Comparison of ENCODE assay signal across 27 cellular contexts in genomic region chr1:100019220-100019619, GRCh38.
"Had no signal": no experiment of that assay in that cellular context is flagged by ENCODE, and none has a peak within 500 bp of the region (broad histone marks: within the 10 kb centered on the region; RNA-seq: fewer than 3 reads in every experiment).

No MANE protein-coding gene starts in this region.

- FAIRE-seq: urothelium cell line had no signal

- H3K27ac ChIP-seq: stomach, suprapubic skin, testis, thoracic aorta, thyroid gland, tibial artery, tibial nerve, transverse colon, upper lobe of left lung, upper lobe of right lung, uterus, vagina had no signal

- H3K4me3 ChIP-seq: stomach, suprapubic skin, testis, thoracic aorta, thyroid gland, tibial artery, tibial nerve, transverse colon, upper lobe of left lung, upper lobe of right lung, uterus, vagina had no signal

- DNase-seq: stimulated activated CD4-positive, alpha-beta T cell treated with anti-CD3 and anti-CD28 coated beads, Interleukin-2, amount 100 ng/mL, for 48 hours; stimulated activated CD4-positive, alpha-beta T cell treated with anti-CD3 and anti-CD28 coated beads, Interleukin-4, amount 100 ng/mL, for 1 hour; stimulated activated CD4-positive, alpha-beta T cell treated with anti-CD3 and anti-CD28 coated beads, Interleukin-4, amount 100 ng/mL, for 24 hours; stimulated activated CD4-positive, alpha-beta T cell treated with anti-CD3 and anti-CD28 coated beads, Interleukin-4, amount 100 ng/mL, for 4 hours; stimulated activated CD8-positive, alpha-beta memory T cell treated with anti-CD3 and anti-CD28 coated beads, Interleukin-4, amount 100 ng/mL, for 48 hours; stimulated activated naive B cell treated with anti-CD40 and anti-IgM and Interleukin-4, amounts not matched to agents 10 μg/mL and 1 μg/mL and 100 μg/mL, for 72 hours; stimulated activated naive CD4-positive, alpha-beta T cell; stimulated activated naive CD4-positive, alpha-beta T cell treated with Interleukin-2 at 50 U/mL for 16 hours; stimulated activated naive CD8-positive, alpha-beta T cell treated with anti-CD3 and anti-CD28 coated beads, Interleukin-15, amount 100 ng/mL, for 72 hours; stimulated activated naive CD8-positive, alpha-beta T cell treated with anti-CD3 and anti-CD28 coated beads, Interleukin-15, Interleukin-2, amounts not matched to agents 100 U/mL and 50 U/mL, for 24 hours; stomach; substantia nigra; testis; thyroid gland; tibial artery; transverse colon; trophoblast cell; upper lobe of left lung; upper lobe of right lung; uterus had no signal

- H3K36me3 ChIP-seq: suprapubic skin, thoracic aorta, thyroid gland, uterus, vagina had no signal

- ATAC-seq: stimulated activated effector memory CD8-positive, alpha-beta T cell treated with anti-CD3 and anti-CD28 coated beads, Interleukin-12 subunit alpha, Interleukin-12 subunit beta, amount 100 ng/mL, for 72 hours; stimulated activated memory B cell treated with anti-CD40 and anti-IgM and Interleukin-4, amounts not matched to agents 10 μg/mL and 1 μg/mL and 100 μg/mL, for 72 hours; stimulated activated naive B cell treated with anti-CD40 and anti-IgM and Interleukin-4, amounts not matched to agents 10 μg/mL and 1 μg/mL and 100 μg/mL, for 72 hours; stimulated activated naive CD8-positive, alpha-beta T cell treated with anti-CD3 and anti-CD28 coated beads, Interleukin-15, amount 100 ng/mL, for 72 hours; stimulated activated naive CD8-positive, alpha-beta T cell treated with anti-CD3 and anti-CD28 coated beads, Interleukin-15, Interleukin-2, amounts not matched to agents 100 U/mL and 50 U/mL, for 24 hours; upper lobe of right lung had no signal

- H3K9me3 ChIP-seq: stomach, suprapubic skin, testis, thoracic aorta, thyroid gland, tibial artery, tibial nerve, transverse colon, upper lobe of left lung, upper lobe of right lung, uterus, vagina had no signal

- H3K27me3 ChIP-seq: stomach, suprapubic skin, testis, thyroid gland, tibial artery, tibial nerve, transverse colon, upper lobe of left lung, upper lobe of right lung, uterus, vagina had no signal

- H3K4me1 ChIP-seq: stomach, suprapubic skin, testis, thyroid gland, tibial artery, tibial nerve, upper lobe of left lung, upper lobe of right lung, uterus, vagina had no signal
